23 cellular contexts compared by ENCODE assay signal in the genomic region with DNA sequence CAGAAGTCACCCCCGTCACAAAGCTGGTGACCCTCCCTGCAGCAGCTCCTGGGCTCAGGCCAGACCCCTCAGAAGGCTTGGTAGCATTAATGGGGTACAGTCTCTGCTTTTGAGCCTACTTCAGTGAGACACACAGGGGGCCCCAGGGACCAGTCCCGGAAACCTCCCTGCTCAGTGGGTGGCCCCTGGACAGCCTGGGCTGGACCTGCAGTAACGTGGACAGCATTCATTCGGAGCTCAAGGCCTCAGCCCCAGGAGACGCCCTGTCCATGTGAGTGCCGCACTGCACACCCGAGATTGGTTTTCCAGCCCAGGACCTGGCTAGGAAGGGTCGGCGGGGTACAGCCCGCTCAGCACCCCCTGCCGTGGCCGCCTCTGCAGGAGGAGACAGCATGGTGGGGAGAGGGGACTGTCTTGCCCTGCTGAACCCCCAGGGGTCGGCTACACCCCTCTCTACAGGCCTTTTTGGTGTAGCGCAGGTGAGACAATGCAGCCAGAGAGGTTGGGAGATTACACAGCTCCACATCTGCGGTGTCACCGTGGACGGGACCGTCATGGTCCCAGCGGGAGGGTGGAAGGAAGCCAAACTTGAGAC.
DNase-seq lines count a peak whose midpoint lies in the region; ATAC-seq, FAIRE-seq and TF ChIP-seq lines count a peak whose summit lies in the region.
"Had no signal": no experiment of that assay in that cellular context is flagged by ENCODE, and none has a peak within 500 bp of the region (broad histone marks: within the 10 kb centered on the region; RNA-seq: fewer than 3 reads in every experiment).

No MANE protein-coding gene starts in this region.

- no peak for ATAC-seq in Right ventricle myocardium inferior
- ATAC-seq in stimulated activated effector memory CD8-positive, alpha-beta T cell treated with anti-CD3 and anti-CD28 coated beads, Interleukin-12 subunit alpha, Interleukin-12 subunit beta, amount 100 ng/mL, for 72 hours = no peak

- intact Hi-C loops in Right ventricle myocardium inferior (cut with DNase I) = no loop called here
- intact Hi-C loops in cardiac septum (cut with DNase I) = no loop called here
- intact Hi-C loops in kidney (cut with DNase I) = loop anchor here (10.0 kb wide), 1 partner anchor 59 kb away; no protein-coding TSS in a partner anchor
- intact Hi-C loops in ascending aorta (cut with DNase I) = no loop called here

- no peak for FAIRE-seq in kidney (lab: Jason Lieb, UNC)
- FAIRE-seq: A204.1, GM12891 had no signal

- peak overlapping the region; percentile 65 for H3K27ac Mint-ChIP-seq in stimulated activated effector memory CD8-positive, alpha-beta T cell treated with anti-CD3 and anti-CD28 coated beads, Interleukin-12 subunit alpha, Interleukin-12 subunit beta, amount 100 ng/mL, for 72 hours
- H3K27ac Mint-ChIP-seq: B cell; CD4-positive, CD25-positive, alpha-beta regulatory T cell had no signal

- H3K4me1 ChIP-seq in HEK293 (ENCODE audit: control insufficient read depth, insufficient read depth, low read length) (no peaks in the 10 kb centered on the region), kidney (ENCODE audit: control insufficient read depth in 1 of 2, insufficient read depth in 1 of 2, low read depth in 1 of 2, low read length in 2 of 2) (no peaks in the 10 kb centered on the region), ascending aorta (no peaks in the 10 kb centered on the region)

- H3K36me3 ChIP-seq in HEK293 (ENCODE audit: control insufficient read depth in 2 of 2, insufficient read depth in 1 of 2, low read length in 2 of 2) (no peaks in the 10 kb centered on the region), kidney (ENCODE audit: control insufficient read depth in 1 of 2, insufficient read depth in 2 of 2, low read length in 2 of 2) (no peaks in the 10 kb centered on the region), ascending aorta (peaks cover 4 to 9% of the 10 kb centered on the region in 2 donors)

- no peak overlapping the region for H3K9ac ChIP-seq in kidney (ENCODE audit: low read length in 2 of 2)
- H3K9ac ChIP-seq: SK-N-SH had no signal

- H3K9me3 Mint-ChIP-seq in stimulated activated effector memory CD8-positive, alpha-beta T cell treated with anti-CD3 and anti-CD28 coated beads, Interleukin-12 subunit alpha, Interleukin-12 subunit beta, amount 100 ng/mL, for 72 hours = no peaks in the 10 kb centered on the region

- DNase-seq in Right ventricle myocardium inferior (ENCODE audit: missing footprints) (peak; percentile 41), cardiac septum (ENCODE audit: low spot score) (no peak), kidney (peak; percentile 57), NCI-H128 (lab: John Stamatoyannopoulos, UW; ENCODE audit: unreplicated experiment) (no peak), GM10266 (ENCODE audit: extremely low spot score) (no peak), ascending aorta (ENCODE audit: low spot score in 2 of 2) (no peak)
- no peak for DNase-seq in stimulated activated effector memory CD8-positive, alpha-beta T cell treated with anti-CD3 and anti-CD28 coated beads, Interleukin-12 subunit alpha, Interleukin-12 subunit beta, amount 100 ng/mL, for 72 hours (ENCODE audit: low spot score in 2 of 2)
- DNase-seq: CD4-positive, CD25-positive, alpha-beta regulatory T cell; DMS 273 treated with DMSO at 0.1 percent for 48 hours; DMS79 treated with DMSO at 0.1 percent for 48 hours; H7; KG1; NCI-H1092; NCI-H1436 treated with DMSO at 0.1 percent for 48 hours; NCI-H1930; NCI-H524; NCI-H82; SHP77; SK-N-SH had no signal

- POLR2A ChIA-PET in HEK293 (lab: Yijun Ruan, JAX) = no interaction called here

- H3K27ac ChIP-seq in HEK293 (ENCODE audit: extremely low read depth, low read depth, low read length) (no peak overlapping the region), kidney (ENCODE audit: low read depth in 2 of 2, low read length in 2 of 2) (no peak overlapping the region), ascending aorta (no peak overlapping the region)

- no peak overlapping the region for H3K4me3 Mint-ChIP-seq in stimulated activated effector memory CD8-positive, alpha-beta T cell treated with anti-CD3 and anti-CD28 coated beads, Interleukin-12 subunit alpha, Interleukin-12 subunit beta, amount 100 ng/mL, for 72 hours
- H3K4me3 Mint-ChIP-seq: B cell; CD4-positive, CD25-positive, alpha-beta regulatory T cell had no signal

- H3K4me1 Mint-ChIP-seq in stimulated activated effector memory CD8-positive, alpha-beta T cell treated with anti-CD3 and anti-CD28 coated beads, Interleukin-12 subunit alpha, Interleukin-12 subunit beta, amount 100 ng/mL, for 72 hours = peaks cover 23% of the 10 kb centered on the region

- H3K4me3 ChIP-seq in HEK293 (ENCODE audit: low read depth, low read length) (no peak overlapping the region), kidney (ENCODE audit: low read length in 2 of 2) (no peak overlapping the region), ascending aorta (no peak overlapping the region)

- H3K36me3 Mint-ChIP-seq in stimulated activated effector memory CD8-positive, alpha-beta T cell treated with anti-CD3 and anti-CD28 coated beads, Interleukin-12 subunit alpha, Interleukin-12 subunit beta, amount 100 ng/mL, for 72 hours = peaks cover 4% of the 10 kb centered on the region
- H3K36me3 Mint-ChIP-seq: CD4-positive, CD25-positive, alpha-beta regulatory T cell had no signal

- no peak for TF ChIP-seq CTCF in HEK293 (tag by site-specific recombination; IDR thresholded peaks at IDR 0.05)
- TF ChIP-seq CTCF in kidney (IDR thresholded peaks at IDR 0.05; ENCODE audit: borderline replicate concordance, extremely low read depth, insufficient read depth) = no peak
- TF ChIP-seq CTCF in GM10266 (IDR thresholded peaks at IDR 0.05; ENCODE audit: control insufficient read depth, insufficient read depth, low read depth, missing control alignments) = no peak
- TF ChIP-seq CTCF in ascending aorta (IDR thresholded peaks at IDR 0.05) = no peak

- CTCF ChIA-PET in HEK293 (lab: Yijun Ruan, JAX) = interaction anchor here (1.0 kb wide), 1 partner anchor 8 kb away, joined by 3 read pairs; no protein-coding TSS in a partner anchor

- H3K27me3 ChIP-seq in ascending aorta = no peaks in the 10 kb centered on the region

- no peaks in the 10 kb centered on the region for H3K9me3 ChIP-seq in HEK293 (ENCODE audit: control insufficient read depth, insufficient read depth, low read depth, low read length)
- no peaks in the 10 kb centered on the region for H3K9me3 ChIP-seq in kidney (ENCODE audit: control insufficient read depth in 1 of 2, low read length in 2 of 2)
- H3K9me3 ChIP-seq in ascending aorta = no peaks in the 10 kb centered on the region
- H3K9me3 ChIP-seq: SK-N-SH had no signal

TF ChIP-seq in HEK293, 187 proteins besides CTCF, POLR2A, EP300 and RAD21:
- TF ChIP-seq ZIC2 (tag by site-specific recombination; IDR thresholded peaks at IDR 0.05) = peak; percentile 53
- no peak for TF ChIP-seq EGR2 (tag by site-specific recombination; IDR thresholded peaks at IDR 0.05; ENCODE audit: low read depth)

Comparison
In these comparisons a context has a peak if more than half of its experiments do, and no peak if none do; other contexts are left out.
1. DNase-seq: peak in Right ventricle myocardium inferior (single experiment) and kidney (single experiment); none in cardiac septum (single experiment), stimulated activated effector memory CD8-positive, alpha-beta T cell treated with anti-CD3 and anti-CD28 coated beads, Interleukin-12 subunit alpha, Interleukin-12 subunit beta, amount 100 ng/mL, for 72 hours (0 of 2), NCI-H128 (single experiment), GM10266 (single experiment) and ascending aorta (0 of 2).